In the genomic region with DNA sequence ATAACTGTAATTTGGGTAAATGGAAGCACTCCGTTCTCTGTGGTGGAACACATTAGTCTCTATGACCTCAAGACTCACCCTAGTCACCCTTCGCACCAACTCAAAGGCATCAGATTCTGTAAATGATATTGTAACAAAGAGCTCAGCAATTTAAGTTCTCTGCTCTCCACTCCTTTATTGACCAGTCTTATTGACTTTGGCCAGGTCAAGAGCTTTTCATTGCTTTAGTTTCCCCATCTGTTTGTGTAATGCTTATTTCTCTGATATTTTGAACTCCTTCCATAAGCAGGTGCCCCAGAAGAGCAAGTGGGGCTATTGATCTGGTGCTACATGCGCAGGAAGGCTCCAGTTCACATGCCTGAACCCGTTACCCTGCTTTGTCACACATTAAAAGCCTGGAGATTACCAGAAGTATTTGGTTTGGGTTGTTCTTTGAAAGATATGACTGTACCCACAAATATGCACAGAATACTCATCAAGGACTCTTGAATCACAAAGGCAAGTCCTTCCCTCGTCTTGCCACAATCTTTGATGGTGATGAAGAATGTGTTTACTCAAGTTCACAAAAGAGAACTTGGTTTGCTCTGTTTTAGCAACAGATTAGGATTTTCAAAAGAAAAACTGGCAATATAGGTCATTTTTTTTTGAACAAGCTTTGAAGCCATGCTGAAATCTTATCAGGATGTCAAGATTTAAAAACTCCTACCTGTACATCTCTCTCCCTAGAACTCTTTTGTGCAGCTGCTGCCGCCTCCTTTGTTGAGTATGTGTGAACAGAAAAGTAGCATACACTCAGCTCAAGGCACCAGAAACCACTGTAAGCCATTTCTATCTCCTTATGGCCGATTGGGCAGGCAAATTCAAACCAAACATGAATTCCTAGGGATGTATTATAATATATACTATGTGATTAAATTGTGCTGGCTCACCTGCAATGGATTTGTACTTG, we compare ENCODE assay signal across 9 cellular contexts.
A peak's percentile ranks its signal among the peaks of the same experiment; 100 is the strongest.
DNase-seq lines count a peak whose midpoint lies in the region; ATAC-seq, FAIRE-seq and TF ChIP-seq lines count a peak whose summit lies in the region.
"Had no signal": no experiment of that assay in that cellular context is flagged by ENCODE, and none has a peak within 500 bp of the region (broad histone marks: within the 10 kb centered on the region; RNA-seq: fewer than 3 reads in every experiment).

No MANE protein-coding gene starts in this region.

- H3K36me3 ChIP-seq in GM23248 (ENCODE audit: low read depth): no peaks in the 10 kb centered on the region

- in situ Hi-C loops in GM23248 (cut with MboI): no loop called here

- peak overlapping the region; percentile 50 for H3K4me2 ChIP-seq in GM23248 (ENCODE audit: unreplicated experiment)

- 29 to 35% methylated on average over 7 of the region's 7 CpGs for WGBS in GM23248 (ENCODE audit: low coverage in 1 of 2, low lambda C conversion rate in 2 of 2, missing lambda C conversion rate in 2 of 2), 2 experiments

- no peak overlapping the region for H3K9ac ChIP-seq in GM23248

- FAIRE-seq in RCC 7860 (lab: Jason Lieb, UNC): peak; percentile 71

- no peaks in the 10 kb centered on the region for H4K20me1 ChIP-seq in GM23248 (ENCODE audit: insufficient read depth)

- no peaks in the 10 kb centered on the region for H3K9me2 ChIP-seq in GM23248 (ENCODE audit: insufficient read depth)

- peak; percentile 77 for DNase-seq in GM23248
- DNase-seq in RCC 7860 (ENCODE audit: low spot score): peak; percentile 77
- peak; percentile 65 for DNase-seq in fibroblast of pulmonary artery (ENCODE audit: low read depth)
- peak; percentile 62 for DNase-seq in retinal pigment epithelial cell (ENCODE audit: low read depth)
- DNase-seq in mesenteric fat pad (ENCODE audit: low spot score): no peak
- no peak for DNase-seq in NCI-H2107 (lab: John Stamatoyannopoulos, UW)
- DNase-seq: activated naive CD4-positive, alpha-beta T cell treated with Interleukin-2 at 50 U/mL for 16 hours; NCI-H1930 had no signal

- no peak for ATAC-seq in GM19467 (IDR thresholded peaks at IDR 0.05; ENCODE audit: unreplicated experiment)

- H3K4me3 ChIP-seq in GM23248: no peak overlapping the region
- H3K4me3 ChIP-seq in fibroblast of pulmonary artery (replicated peaks; ENCODE audit: low read depth, low read length): no peak overlapping the region
- H3K4me3 ChIP-seq in retinal pigment epithelial cell (ENCODE audit: low read length): no peak overlapping the region

- peaks cover 12% of the 10 kb centered on the region for H3K4me1 ChIP-seq in GM23248 (ENCODE audit: insufficient read depth)

- 0 out of 2 replicates have a peak, but pooled peaks cover 31% of the 10 kb centered on the region for H3K27me3 ChIP-seq in GM23248 (replicated peaks; ENCODE audit: insufficient read depth)

- peaks cover 12% of the 10 kb centered on the region for H3F3A ChIP-seq in GM23248 (ENCODE audit: insufficient read depth)

- H3K27ac ChIP-seq in GM23248: no peak overlapping the region

- H3K79me2 ChIP-seq in GM23248 (ENCODE audit: insufficient read depth): no peaks in the 10 kb centered on the region

- H3K9me3 ChIP-seq in GM23248 (ENCODE audit: low read depth): no peaks in the 10 kb centered on the region

- TF ChIP-seq CTCF in fibroblast of pulmonary artery (IDR thresholded peaks at IDR 0.05; ENCODE audit: low read length, missing control alignments): no peak
- TF ChIP-seq CTCF in retinal pigment epithelial cell (conservative IDR thresholded peaks at IDR 0.05; ENCODE audit: low read depth, low read length): no peak

- H2AFZ ChIP-seq in GM23248: no peak overlapping the region

Comparison
In these comparisons a context has a peak if more than half of its experiments do, and no peak if none do; other contexts are left out.
1. DNase-seq: peak in GM23248 (single experiment), RCC 7860 (single experiment), fibroblast of pulmonary artery (single experiment) and retinal pigment epithelial cell (single experiment); none in mesenteric fat pad (single experiment) and NCI-H2107 (single experiment).